Comparison of ENCODE assay signal across 8 cellular contexts in the genomic region with DNA sequence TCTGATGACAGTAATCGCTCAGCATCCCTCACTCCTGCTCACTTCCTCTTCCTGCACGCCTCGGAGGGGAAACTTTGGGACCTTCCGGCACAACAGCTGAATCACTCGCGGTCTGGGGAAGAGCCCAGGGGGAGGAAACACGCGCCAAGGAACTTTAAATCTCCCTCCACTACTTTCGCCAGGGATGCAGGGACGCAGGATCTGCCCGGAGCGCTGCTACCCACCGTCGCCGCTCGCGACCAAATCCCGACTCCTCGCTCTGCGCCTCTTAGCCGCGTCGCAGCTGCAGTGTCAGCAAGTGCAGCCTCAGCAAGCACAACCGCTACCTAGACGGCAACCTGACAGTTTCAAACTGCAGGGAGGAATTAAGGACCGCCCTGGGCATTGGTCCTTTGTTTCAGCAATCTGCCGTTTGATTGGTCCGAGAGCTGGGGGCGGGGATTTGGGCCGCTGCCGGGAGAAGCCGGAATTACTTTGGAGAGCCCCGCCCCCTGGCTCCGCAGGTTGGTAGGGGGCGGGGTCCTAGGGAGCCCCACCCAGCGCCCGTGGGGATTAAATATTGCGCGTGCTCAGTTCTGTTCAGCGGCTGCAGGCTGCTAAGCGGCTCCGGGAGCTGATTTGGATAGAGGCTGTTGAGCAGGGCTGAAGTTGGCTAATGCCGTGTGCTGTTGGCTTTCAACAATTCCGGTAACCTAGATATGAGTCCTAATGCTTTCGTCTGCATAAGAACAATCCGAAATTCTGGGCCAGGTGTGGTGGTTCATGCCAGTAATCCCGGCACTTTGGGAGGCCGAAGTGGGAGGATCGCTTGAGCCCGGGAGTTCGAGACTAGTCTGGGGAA. TPM values are rescaled to one million over a fixed set of nuclear protein-coding genes. Genes with fewer than 3 reads are reported as not detected.
DNase-seq lines count a peak whose midpoint lies in the region; ATAC-seq and TF ChIP-seq lines count a peak whose summit lies in the region.

A gene with protein sequence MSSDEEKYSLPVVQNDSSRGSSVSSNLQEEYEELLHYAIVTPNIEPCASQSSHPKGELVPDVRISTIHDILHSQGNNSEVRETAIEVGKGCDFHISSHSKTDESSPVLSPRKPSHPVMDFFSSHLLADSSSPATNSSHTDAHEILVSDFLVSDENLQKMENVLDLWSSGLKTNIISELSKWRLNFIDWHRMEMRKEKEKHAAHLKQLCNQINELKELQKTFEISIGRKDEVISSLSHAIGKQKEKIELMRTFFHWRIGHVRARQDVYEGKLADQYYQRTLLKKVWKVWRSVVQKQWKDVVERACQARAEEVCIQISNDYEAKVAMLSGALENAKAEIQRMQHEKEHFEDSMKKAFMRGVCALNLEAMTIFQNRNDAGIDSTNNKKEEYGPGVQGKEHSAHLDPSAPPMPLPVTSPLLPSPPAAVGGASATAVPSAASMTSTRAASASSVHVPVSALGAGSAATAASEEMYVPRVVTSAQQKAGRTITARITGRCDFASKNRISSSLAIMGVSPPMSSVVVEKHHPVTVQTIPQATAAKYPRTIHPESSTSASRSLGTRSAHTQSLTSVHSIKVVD (minus strand): TSS at position 356 of the 841 bp plus-strand sequence. CDS start 4,500 bp downstream, outside the sequence.

- H3K4me3 ChIP-seq in GM12865 (ENCODE audit: low read depth, low read length) (peak within 1 kb of the TSS; percentile 81), ovary (peak within 1 kb of the TSS; percentile 93), thyroid gland (replicated peaks in 1 of 3) (peak within 1 kb of the TSS; percentile 52 to 75 (median 74))

- ATAC-seq in HG02763 (IDR thresholded peaks at IDR 0.05; ENCODE audit: unreplicated experiment), result peak; percentile 96
- ATAC-seq in activated naive CD8-positive, alpha-beta T cell treated with anti-CD3 and anti-CD28 coated beads, Interleukin-2, amount 50 U/mL, for 24 hours, result peak; percentile 96
- peak; percentile 100 for ATAC-seq in Right ventricle myocardium inferior

- H3K27me3 ChIP-seq in ovary, result no peaks in the 10 kb centered on the region
- H3K27me3 ChIP-seq in thyroid gland, result no peaks in the 10 kb centered on the region

- TF ChIP-seq POLR2A in ovary (IDR thresholded peaks at IDR 0.05) (peak; percentile 33), thyroid gland (IDR thresholded peaks at IDR 0.05) (peak in 1 of 2 donors; percentile 73)

- no peak for TF ChIP-seq EP300 in ovary (IDR thresholded peaks at IDR 0.05)

- TF ChIP-seq CTCF in GM12865 (IDR thresholded peaks at IDR 0.05; ENCODE audit: insufficient read depth, low read depth, low read length, missing control alignments) (no peak), ovary (IDR thresholded peaks at IDR 0.05) (no peak), thyroid gland (IDR thresholded peaks at IDR 0.05) (no peak)

- peak within 1 kb of the TSS; percentile 96 for H3K4me3 Mint-ChIP-seq in activated naive CD8-positive, alpha-beta T cell treated with anti-CD3 and anti-CD28 coated beads, Interleukin-2, amount 50 U/mL, for 24 hours

- H3K27ac ChIP-seq in ovary, result peak within 1 kb of the TSS in 1 of 2 donors; percentile 67
- peak within 1 kb of the TSS; percentile 29 to 69 (median 62) for H3K27ac ChIP-seq in thyroid gland

- H3K27me3 Mint-ChIP-seq in activated naive CD8-positive, alpha-beta T cell treated with anti-CD3 and anti-CD28 coated beads, Interleukin-2, amount 50 U/mL, for 24 hours, result no peaks in the 10 kb centered on the region

- DNase-seq in GM12865 (ENCODE audit: low read depth), result peak; percentile 99
- DNase-seq in NCI-H1417 treated with DMSO at 0.1 percent for 48 hours (lab: John Stamatoyannopoulos, UW), result peak; percentile 55
- peak; percentile 94 for DNase-seq in SW480 (ENCODE audit: low spot score)
- peak; percentile 98 for DNase-seq in activated naive CD8-positive, alpha-beta T cell treated with anti-CD3 and anti-CD28 coated beads, Interleukin-2, amount 50 U/mL, for 24 hours
- peak; percentile 97 for DNase-seq in Right ventricle myocardium inferior (ENCODE audit: missing footprints)
- DNase-seq in ovary, result peak; percentile 96 to 100 (median 98)
- peak; percentile 97 for DNase-seq in thyroid gland

- WGBS in ovary, 3 donors, result 6 to 7% (median 6%) methylated on average over 49 to 51 of the region's 51 CpGs
- 15 to 51% methylated on average over 13 to 44 of the region's 51 CpGs for WGBS in thyroid gland, 2 donors

- H3K36me3 ChIP-seq in ovary, result no peaks in the 10 kb centered on the region
- no peaks in the 10 kb centered on the region for H3K36me3 ChIP-seq in thyroid gland

- H3K4me1 ChIP-seq in ovary (ENCODE audit: insufficient read depth), result no peaks in the 10 kb centered on the region
- peaks cover 4 to 9% of the 10 kb centered on the region in 2 donors for H3K4me1 ChIP-seq in thyroid gland

- H3K9me3 Mint-ChIP-seq in activated naive CD8-positive, alpha-beta T cell treated with anti-CD3 and anti-CD28 coated beads, Interleukin-2, amount 50 U/mL, for 24 hours, result no peaks in the 10 kb centered on the region

- peaks cover 28% of the 10 kb centered on the region for H3K4me1 Mint-ChIP-seq in activated naive CD8-positive, alpha-beta T cell treated with anti-CD3 and anti-CD28 coated beads, Interleukin-2, amount 50 U/mL, for 24 hours

- intact Hi-C loops in Right ventricle myocardium inferior (cut with DNase I), result no loop called here
- intact Hi-C loops in ovary (cut with DNase I), result no loop called here
- intact Hi-C loops in thyroid gland (cut with DNase I), result no loop called here

- H3K27ac Mint-ChIP-seq in activated naive CD8-positive, alpha-beta T cell treated with anti-CD3 and anti-CD28 coated beads, Interleukin-2, amount 50 U/mL, for 24 hours, result peak within 1 kb of the TSS; percentile 96

- H3K36me3 Mint-ChIP-seq in activated naive CD8-positive, alpha-beta T cell treated with anti-CD3 and anti-CD28 coated beads, Interleukin-2, amount 50 U/mL, for 24 hours (ENCODE audit: low read depth), result peaks cover 16% of the 10 kb centered on the region

- H3K9me3 ChIP-seq in ovary, result no peaks in the 10 kb centered on the region
- no peaks in the 10 kb centered on the region for H3K9me3 ChIP-seq in thyroid gland

RNA-seq across cellular contexts. Expression of the gene that starts here (rescaled TPM):
- total RNA-seq in Right ventricle myocardium inferior, result 3.0 TPM
- total RNA-seq in ovary, result 10 to 100 TPM in 5 of 7 donors, 1 to 10 TPM in 2; 8.3 to 14.4 (median 12.1) TPM
- 10 to 100 TPM; 10.8 to 12.3 TPM for polyA plus RNA-seq in ovary
- total RNA-seq in thyroid gland, result 10 to 100 TPM in 3 of 4 donors, 1 to 10 TPM in 1; 9.5 to 24.3 (median 14.4) TPM
